Comparison of ENCODE assay signal across 18 cellular contexts in the genomic region with DNA sequence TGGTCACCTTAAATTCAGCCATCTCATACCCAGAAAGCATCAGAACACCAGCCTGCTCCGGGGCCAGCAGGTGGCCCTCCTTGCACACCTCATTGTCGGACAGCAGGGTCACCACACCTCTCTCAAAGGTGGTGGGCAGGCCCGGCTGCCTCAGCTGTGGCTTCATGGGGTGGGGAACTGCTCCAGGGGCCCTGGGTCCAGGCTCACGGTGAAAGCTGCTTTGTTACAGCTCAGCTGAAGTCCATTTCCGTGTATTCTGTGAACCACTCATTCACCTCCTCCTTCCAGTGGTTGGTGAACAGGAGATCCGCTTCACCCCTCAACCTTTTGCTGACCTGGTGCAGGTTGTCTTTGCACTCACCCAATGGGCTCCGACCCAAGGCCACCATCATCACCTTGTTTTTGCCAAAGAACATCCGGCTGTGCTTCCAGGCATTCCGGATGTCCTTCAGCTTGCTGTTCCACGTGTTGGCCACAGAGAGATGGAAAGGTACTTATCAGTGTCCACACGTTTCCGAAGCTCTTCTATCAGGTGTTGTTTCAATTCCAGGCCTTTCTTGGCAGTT.
A peak's percentile ranks its signal among the peaks of the same experiment; 100 is the strongest.
DNase-seq lines count a peak whose midpoint lies in the region; ATAC-seq, FAIRE-seq and TF ChIP-seq lines count a peak whose summit lies in the region.
"Had no signal": no experiment of that assay in that cellular context is flagged by ENCODE, and none has a peak within 500 bp of the region (broad histone marks: within the 10 kb centered on the region; RNA-seq: fewer than 3 reads in every experiment).

No MANE protein-coding gene starts in this region.

- BruUV-seq in HCT116 (replicated peaks; lab: Mats Ljungman, UMichigan) (no TSS peak), PC-3 (replicated peaks; lab: Mats Ljungman, UMichigan) (no TSS peak), HepG2 (replicated peaks; lab: Mats Ljungman, UMichigan) (no TSS peak)

- ATAC-seq in HCT116 (peak; percentile 62), PC-3 (no peak; the same call in 1 of the 2 replicates), HepG2 (peak; percentile 59), HG03354 (IDR thresholded peaks at IDR 0.05; ENCODE audit: poor library complexity, severe bottlenecking, unreplicated experiment) (no peak)
- ATAC-seq: activated naive CD8-positive, alpha-beta T cell treated with anti-CD3 and anti-CD28 coated beads, Interleukin-2, amount 50 U/mL, for 24 hours; upper lobe of right lung had no signal

- RAD21 ChIA-PET in HCT116 (lab: Charles Lee; ENCODE audit: low non-redundant PET in 1 of 2, low total read pairs in 2 of 2, uncharacterized antibody in 2 of 2, unreplicated experiment in 2 of 2), result no interaction called here

- no peaks in the 10 kb centered on the region for H3K36me3 ChIP-seq in HCT116 (ENCODE audit: control insufficient read depth in 1 of 2, insufficient read depth in 2 of 2, low read length in 2 of 2)
- H3K36me3 ChIP-seq in PC-3 (ENCODE audit: low read depth, low read length), result no peaks in the 10 kb centered on the region
- no peaks in the 10 kb centered on the region for H3K36me3 ChIP-seq in HepG2 (replicated peaks in 1 of 2; ENCODE audit: control insufficient read depth in 1 of 2, insufficient read depth in 2 of 2, low read length in 2 of 2)
- H3K36me3 ChIP-seq: SJCRH30, upper lobe of right lung had no signal

- peak; percentile 34 for TF ChIP-seq RAD21 in HCT116 (IDR thresholded peaks at IDR 0.05; ENCODE audit: low read depth)
- TF ChIP-seq RAD21 in HepG2 (CRISPR knock-in tag; IDR thresholded peaks at IDR 0.05), result peak; percentile 89

- H3K4me2 ChIP-seq in HCT116 (ENCODE audit: low read length) (no peak overlapping the region), PC-3 (ENCODE audit: low read length) (no peak overlapping the region), HepG2 (ENCODE audit: low read depth, low read length) (peak overlapping the region; percentile 90)
- H3K4me2 ChIP-seq: hepatocyte had no signal

- TF ChIP-seq POLR2A in HCT116 (IDR thresholded peaks at IDR 0.05; ENCODE audit: borderline replicate concordance, extremely low read depth, insufficient read depth, insufficient read length) (no peak), HepG2 (IDR thresholded peaks at IDR 0.05; ENCODE audit: insufficient read depth in 1 of 2, low read depth in 2 of 2, low read length in 2 of 2) (no peak; a peak in 1 of 4 replicates)

- H3K79me2 ChIP-seq in HCT116 (ENCODE audit: insufficient read depth, low read length) (no peaks in the 10 kb centered on the region), PC-3 (ENCODE audit: low read length) (no peaks in the 10 kb centered on the region), HepG2 (ENCODE audit: insufficient read depth, low read length) (peaks cover 6% of the 10 kb centered on the region)
- H3K79me2 ChIP-seq: hepatocyte had no signal

- H3K9ac ChIP-seq in HCT116 (ENCODE audit: low read length), result no peak overlapping the region
- no peak overlapping the region for H3K9ac ChIP-seq in PC-3 (ENCODE audit: low read length)
- H3K9ac ChIP-seq in HepG2 (ENCODE audit: insufficient read depth, low read depth, low read length), result peak overlapping the region; percentile 4; the same call in 1 of the 2 replicates

- H4K20me1 ChIP-seq in HCT116 (ENCODE audit: insufficient read depth) (no peaks in the 10 kb centered on the region), PC-3 (ENCODE audit: low read length) (no peaks in the 10 kb centered on the region), HepG2 (ENCODE audit: insufficient read depth, low read length) (no peaks in the 10 kb centered on the region)

- H3K9me2 ChIP-seq in HCT116 (ENCODE audit: insufficient read depth) (no peaks in the 10 kb centered on the region), PC-3 (replicated peaks; ENCODE audit: low read length) (no peaks in the 10 kb centered on the region)

- peaks cover 13 to 16% of the 10 kb centered on the region in 2 experiments; a peak in 2 of 4 replicates for H3K9me3 ChIP-seq in HCT116 (ENCODE audit: control insufficient read depth in 1 of 2, insufficient read depth in 1 of 2, low read depth in 1 of 2, low read length in 2 of 2)
- H3K9me3 ChIP-seq in PC-3 (ENCODE audit: low read length), result peaks cover 16% of the 10 kb centered on the region; the same call in 1 of the 2 replicates
- H3K9me3 ChIP-seq in HepG2 (ENCODE audit: low read length), result peaks cover 9% of the 10 kb centered on the region; the same call in 1 of the 2 replicates
- H3K9me3 ChIP-seq: SJCRH30 had no signal

- H3K4me1 ChIP-seq in HCT116 (ENCODE audit: control insufficient read depth in 1 of 2, insufficient read depth in 2 of 2, low read length in 2 of 2) (no peaks in the 10 kb centered on the region), PC-3 (ENCODE audit: insufficient read depth, low read length) (no peaks in the 10 kb centered on the region), HepG2 (ENCODE audit: insufficient read depth, low read length) (peaks cover 42% of the 10 kb centered on the region)
- H3K4me1 ChIP-seq: SJCRH30 had no signal

- peak; percentile 76 for FAIRE-seq in HepG2 (lab: Jason Lieb, UNC)
- FAIRE-seq: TTC549 had no signal

- peak; percentile 33 for DNase-seq in DMS53 treated with DMSO at 0.1 percent for 48 hours (lab: John Stamatoyannopoulos, UW; ENCODE audit: unreplicated experiment)
- DNase-seq in HCT116 (ENCODE audit: low read depth, low spot score), result no peak
- no peak for DNase-seq in PC-3
- peak; percentile 80 for DNase-seq in HepG2 (ENCODE audit: low spot score)
- no peak for DNase-seq in epidermal melanocyte (ENCODE audit: insufficient read length, low spot score)
- DNase-seq in ureter (ENCODE audit: low spot score), result no peak
- no peak for DNase-seq in stimulated activated CD4-positive, alpha-beta T cell treated with anti-CD3 and anti-CD28 coated beads, Interleukin-2, amount 100 ng/mL, for 24 hours
- DNase-seq: activated CD4-positive, alpha-beta memory T cell treated with anti-CD3 and anti-CD28 coated beads, Interleukin-2, amount 10 ng/mL, durations not matched to agents 7 days and 5 days; activated naive CD8-positive, alpha-beta T cell treated with anti-CD3 and anti-CD28 coated beads, Interleukin-2, amount 50 U/mL, for 24 hours; COR-L47; NCI-H2107; occipital lobe; SJCRH30; stimulated activated naive CD4-positive, alpha-beta T cell; upper lobe of right lung had no signal

- no peaks in the 10 kb centered on the region for H3F3A ChIP-seq in PC-3 (ENCODE audit: low read length, unreplicated experiment)

- H3K4me3 ChIP-seq in HCT116 (replicated peaks in 1 of 2; ENCODE audit: low read depth in 1 of 2, low read length in 2 of 2) (no peak overlapping the region), PC-3 (ENCODE audit: low read length) (no peak overlapping the region), HepG2 (replicated peaks in 1 of 3; ENCODE audit: insufficient read depth in 1 of 3, low read depth in 2 of 3, low read length in 3 of 3) (peak overlapping the region in 1 of 3 experiments; percentile 79; a peak in 2 of 6 replicates)
- H3K4me3 ChIP-seq: hepatocyte, SJCRH30, upper lobe of right lung had no signal

- POLR2A ChIA-PET in HCT116 (lab: Charles Lee) (no interaction called here), PC-3 (lab: Charles Lee; ENCODE audit: unreplicated experiment) (no interaction called here), HepG2 (lab: Yijun Ruan, JAX) (interaction anchor here (0.9 to 2.6 kb wide), 7 partner anchors 9 to 490 kb away, joined by 3 to 15 read pairs (median 7); no protein-coding TSS in a partner anchor)

- H3K27ac ChIP-seq in HCT116 (ENCODE audit: low read depth, low read length) (no peak overlapping the region), PC-3 (ENCODE audit: low read length) (no peak overlapping the region), HepG2 (ENCODE audit: extremely low read length, insufficient read depth, low read length) (peak overlapping the region; percentile 97)
- H3K27ac ChIP-seq: hepatocyte, SJCRH30, upper lobe of right lung had no signal

- TF ChIP-seq CTCF in HCT116 (IDR thresholded peaks at IDR 0.05 in 2 of 3, conservative IDR thresholded peaks at IDR 0.05 in 1 of 3; ENCODE audit: borderline replicate concordance in 1 of 3, insufficient read depth in 1 of 3, low read depth in 2 of 3, low read length in 2 of 3), result no peak; a peak in 1 of 6 replicates
- TF ChIP-seq CTCF in PC-3 (conservative IDR thresholded peaks at IDR 0.05; ENCODE audit: low read depth, low read length), result peak; percentile 35
- TF ChIP-seq CTCF in HepG2 (CRISPR knock-in tag; IDR thresholded peaks at IDR 0.05), result peak; percentile 97

- H2AFZ ChIP-seq in HCT116 (ENCODE audit: low read depth, low read length, poor library complexity, severe bottlenecking) (no peak overlapping the region), PC-3 (ENCODE audit: low read length) (no peak overlapping the region), HepG2 (ENCODE audit: low read length) (no peak overlapping the region)
- H2AFZ ChIP-seq: hepatocyte had no signal

- intact Hi-C loops in HCT116 (cut with micrococcal nuclease), result no loop called here
- intact Hi-C loops in PC-3 (cut with micrococcal nuclease), result no loop called here
- intact Hi-C loops in HepG2 (cut with micrococcal nuclease; ENCODE audit: unreplicated experiment), result loop anchor here (1.0 to 5.0 kb wide), 6 partner anchors 27 to 491 kb away; no protein-coding TSS in a partner anchor

- CTCF ChIA-PET in HCT116 (lab: Charles Lee), result interaction anchor here (0.7 kb wide), 2 partner anchors 38 to 483 kb away, joined by 3 read pairs; no protein-coding TSS in a partner anchor
- CTCF ChIA-PET in PC-3 (lab: Charles Lee), result no interaction called here
- CTCF ChIA-PET in HepG2 (lab: Yijun Ruan, JAX; ENCODE audit: low intra/inter-chr PET ratio, low total read pairs), result interaction anchor here (1.5 to 3.4 kb wide), 2 partner anchors 19 to 490 kb away, joined by 6 to 20 read pairs; no protein-coding TSS in a partner anchor

- no peak for TF ChIP-seq EP300 in HepG2 (IDR thresholded peaks at IDR 0.05; ENCODE audit: low read depth in 2 of 2, low read length in 2 of 2)
- no peak for TF ChIP-seq EP300 in HepG2 (CRISPR knock-in tag; IDR thresholded peaks at IDR 0.05; ENCODE audit: borderline replicate concordance)

- 7% methylated on average over 9 of the region's 12 CpGs for WGBS in HepG2 (ENCODE audit: low lambda C conversion rate)

- H3K27me3 ChIP-seq in HCT116 (ENCODE audit: insufficient read depth, low read length) (no peaks in the 10 kb centered on the region), PC-3 (ENCODE audit: low read length) (0 out of 2 replicates have a peak, but pooled peaks cover 4% of the 10 kb centered on the region), HepG2 (ENCODE audit: control insufficient read depth in 1 of 2, insufficient read depth in 2 of 2, low read length in 2 of 2) (no peaks in the 10 kb centered on the region; a peak in 1 of 5 replicates)
- H3K27me3 ChIP-seq: SJCRH30 had no signal

- in situ Hi-C loops in HepG2 (cut with HindIII; ENCODE audit: extremely low pct_ligation_motif_present, low pct_unique_long_range_greater_than_20kb), result loop anchor here (5.0 kb wide), 1 partner anchor 487 kb away; no protein-coding TSS in a partner anchor

TF ChIP-seq in HCT116, 20 proteins besides CTCF, POLR2A, EP300 and RAD21 (continues in another document):
- TF ChIP-seq EZH2phosphoT487 (IDR thresholded peaks at IDR 0.05; ENCODE audit: borderline replicate concordance) (no peak), ELF1 (IDR thresholded peaks at IDR 0.05; ENCODE audit: borderline replicate concordance, low read depth) (no peak)

TF ChIP-seq in HepG2, 621 proteins besides CTCF, POLR2A, EP300 and RAD21 (continues in another document):
- TF ChIP-seq SP1 (IDR thresholded peaks at IDR 0.05), result no peak
- TF ChIP-seq SP1 (CRISPR knock-in tag; IDR thresholded peaks at IDR 0.05), result 0 out of 2 replicates have a peak, but pooled peaks have one; percentile 15

Comparison
In these comparisons a context has a peak if more than half of its experiments do, and no peak if none do; other contexts are left out.
1. DNase-seq: peak in DMS53 treated with DMSO at 0.1 percent for 48 hours (single experiment) and HepG2 (single experiment); none in HCT116 (single experiment), PC-3 (single experiment), epidermal melanocyte (single experiment), ureter (single experiment) and stimulated activated CD4-positive, alpha-beta T cell treated with anti-CD3 and anti-CD28 coated beads, Interleukin-2, amount 100 ng/mL, for 24 hours (0 of 2).
2. ATAC-seq: peak in HCT116 (single experiment) and HepG2 (single experiment); none in PC-3 (single experiment) and HG03354 (single experiment).
3. CTCF ChIP-seq: peak in PC-3 (single experiment) and HepG2 (single experiment); none in HCT116 (0 of 3).